ENCODE assay signal across 8 cellular contexts in genomic region chr16:47523342-47524006, GRCh38.
DNase-seq lines count a peak whose midpoint lies in the region; ATAC-seq and TF ChIP-seq lines count a peak whose summit lies in the region.

No MANE protein-coding gene starts in this region.

- TF ChIP-seq CTCF in GM12864 (IDR thresholded peaks at IDR 0.05; ENCODE audit: low read depth, low read length, missing control alignments) (no peak), nephron progenitor cell (IDR thresholded peaks at IDR 0.05) (no peak)

- H3K36me3 Mint-ChIP-seq in nephron progenitor cell (ENCODE audit: low read depth) = peaks cover 36% of the 10 kb centered on the region

- no peak overlapping the region for H3K27ac Mint-ChIP-seq in nephron progenitor cell

- H3K9me3 Mint-ChIP-seq in nephron progenitor cell = peaks cover 10% of the 10 kb centered on the region

- peaks cover 5% of the 10 kb centered on the region for H3K4me1 Mint-ChIP-seq in nephron progenitor cell

- no peak overlapping the region for H3K4me3 Mint-ChIP-seq in nephron progenitor cell

- no peaks in the 10 kb centered on the region for H3K27me3 Mint-ChIP-seq in nephron progenitor cell (ENCODE audit: low read depth, poor library complexity)

- ATAC-seq in GM21423 (IDR thresholded peaks at IDR 0.05; ENCODE audit: unreplicated experiment) = peak; percentile 100
- ATAC-seq in HG03469 (IDR thresholded peaks at IDR 0.05; ENCODE audit: unreplicated experiment) = peak; percentile 100

- H3K4me3 ChIP-seq in GM12864 (ENCODE audit: low read depth, low read length) = no peak overlapping the region

- DNase-seq in GM12864 (ENCODE audit: low read depth) (peak; percentile 67), glomerular visceral epithelial cell (ENCODE audit: extremely low spot score) (peak; percentile 6), ureter (ENCODE audit: low spot score) (no peak), nucleus accumbens (lab: John Stamatoyannopoulos, UW) (no peak), KG1 (lab: John Stamatoyannopoulos, UW) (no peak), nephron progenitor cell (no peak)

Comparison
In these comparisons a context has a peak if more than half of its experiments do, and no peak if none do; other contexts are left out.
1. DNase-seq: peak in GM12864 (single experiment) and glomerular visceral epithelial cell (single experiment); none in ureter (single experiment), nucleus accumbens (0 of 56), KG1 (single experiment) and nephron progenitor cell (single experiment).